17 cellular contexts compared by ENCODE assay signal in genomic region chr3:195455789-195456188, GRCh38. TPM values are rescaled to one million over a fixed set of nuclear protein-coding genes. Genes with fewer than 3 reads are reported as not detected.
DNase-seq lines count a peak whose midpoint lies in the region; ATAC-seq, FAIRE-seq and TF ChIP-seq lines count a peak whose summit lies in the region.
"Had no signal": no experiment of that assay in that cellular context is flagged by ENCODE, and none has a peak within 500 bp of the region (broad histone marks: within the 10 kb centered on the region; RNA-seq: fewer than 3 reads in every experiment).

No MANE protein-coding gene starts in this region.

- peaks cover 7 to 9% of the 10 kb centered on the region in 2 donors for H3K9me3 Mint-ChIP-seq in stimulated activated naive CD8-positive, alpha-beta T cell treated with anti-CD3 and anti-CD28 coated beads, Interleukin-15, amount 100 ng/mL, for 72 hours

- no peak for TF ChIP-seq RAD21 in K562 (CRISPR knock-in tag; conservative IDR thresholded peaks at IDR 0.05 in 1 of 2, IDR thresholded peaks at IDR 0.05 in 1 of 2)

- no peak overlapping the region for H3K27ac Mint-ChIP-seq in stimulated activated naive CD8-positive, alpha-beta T cell treated with anti-CD3 and anti-CD28 coated beads, Interleukin-15, amount 100 ng/mL, for 72 hours
- H3K27ac Mint-ChIP-seq: H9 had no signal

- H2AFZ ChIP-seq in K562 (ENCODE audit: low read depth, low read length) = peak overlapping the region; percentile 55

- no peak overlapping the region for H3K4me3 ChIP-seq in Panc1 (ENCODE audit: low read depth in 2 of 2, low read length in 2 of 2)
- no peak overlapping the region for H3K4me3 ChIP-seq in K562

- H3K4me1 ChIP-seq in Panc1 (ENCODE audit: control insufficient read depth, insufficient read depth, low read length) (no peaks in the 10 kb centered on the region), K562 (replicated peaks in 1 of 2; ENCODE audit: control insufficient read depth in 2 of 2, insufficient read depth in 2 of 2, low read length in 2 of 2) (peaks cover 12 to 35% of the 10 kb centered on the region in 2 experiments)
- H3K4me1 ChIP-seq: BE2C had no signal

- WGBS in K562 (ENCODE audit: insufficient coverage, low coverage, missing lambda C conversion rate) = 86% methylated on average over 7 of the region's 7 CpGs

- H4K20me1 ChIP-seq in K562 (replicated peaks; ENCODE audit: control insufficient read depth, insufficient read depth, low read length) = no peaks in the 10 kb centered on the region

- H3K27me3 Mint-ChIP-seq in stimulated activated naive CD8-positive, alpha-beta T cell treated with anti-CD3 and anti-CD28 coated beads, Interleukin-15, amount 100 ng/mL, for 72 hours = no peaks in the 10 kb centered on the region

- H3K9ac ChIP-seq in K562 (ENCODE audit: insufficient read depth in 1 of 2, low read depth in 2 of 2, low read length in 2 of 2) = no peak overlapping the region; a peak in 1 of 4 replicates

- no peak for TF ChIP-seq POLR2A in K562 (conservative IDR thresholded peaks at IDR 0.05)

- POLR2A ChIA-PET in Panc1 (lab: Charles Lee) = no interaction called here
- POLR2A ChIA-PET in K562 (lab: Yijun Ruan, JAX) = interaction anchor here (1.1 to 2.2 kb wide), 2 partner anchors 13 to 15 kb away, joined by 3 to 9 read pairs; partner anchors contain the start of gene ACAP2
- POLR2A ChIA-PET in RWPE1 (lab: Yijun Ruan, JAX; ENCODE audit: low non-redundant PET) = no interaction called here

- H3K9me1 ChIP-seq in K562 (ENCODE audit: control insufficient read depth, insufficient read depth, low read length) = no peaks in the 10 kb centered on the region

- H3K27me3 ChIP-seq in Panc1 (ENCODE audit: control insufficient read depth, insufficient read depth, low read length) (no peaks in the 10 kb centered on the region), K562 (ENCODE audit: control insufficient read depth in 2 of 2, insufficient read depth in 2 of 2, low read length in 2 of 2) (no peaks in the 10 kb centered on the region)
- H3K27me3 ChIP-seq: BE2C had no signal

- ATAC-seq in stimulated activated naive CD8-positive, alpha-beta T cell treated with anti-CD3 and anti-CD28 coated beads, Interleukin-15, amount 100 ng/mL, for 72 hours = peak; percentile 28
- no peak for ATAC-seq in stimulated activated naive CD8-positive, alpha-beta T cell treated with anti-CD3 and anti-CD28 coated beads, Interleukin-15, Interleukin-2, amounts not matched to agents 100 U/mL and 50 U/mL, for 24 hours
- ATAC-seq in Panc1 = 0 out of 2 replicates have a peak, but pooled peaks have one; percentile 27
- no peak for ATAC-seq in K562

- H3K4me1 Mint-ChIP-seq in stimulated activated naive CD8-positive, alpha-beta T cell treated with anti-CD3 and anti-CD28 coated beads, Interleukin-15, amount 100 ng/mL, for 72 hours = peaks cover 24% of the 10 kb centered on the region

- H3K79me2 ChIP-seq in K562 (ENCODE audit: control insufficient read depth, insufficient read depth, low read length) = no peaks in the 10 kb centered on the region

- CTCF ChIA-PET in Panc1 (lab: Charles Lee) = interaction anchor here (0.7 kb wide), 1 partner anchor 8 kb away, joined by 5 read pairs; no protein-coding TSS in a partner anchor
- CTCF ChIA-PET in K562 (lab: Yijun Ruan, JAX; ENCODE audit: low intra/inter-chr PET ratio) = no interaction called here
- CTCF ChIA-PET in RWPE1 (lab: Yijun Ruan, JAX) = no interaction called here

- H3K9me3 ChIP-seq in Panc1 (ENCODE audit: control insufficient read depth, insufficient read depth, low read depth, low read length) = no peaks in the 10 kb centered on the region
- H3K9me3 ChIP-seq in K562 (replicated peaks; ENCODE audit: control insufficient read depth, insufficient read depth, low read depth, low read length) = no peaks in the 10 kb centered on the region
- H3K9me3 ChIP-seq: BE2C had no signal

- intact Hi-C loops in Panc1 (cut with micrococcal nuclease; ENCODE audit: unreplicated experiment) = no loop called here
- intact Hi-C loops in K562 (cut with micrococcal nuclease) = loop anchor here (5.0 kb wide), 1 partner anchor 183 kb away; the partner anchor contains the start of gene XXYLT1

- in situ Hi-C loops in Panc1 (cut with HindIII; ENCODE audit: low pct_unique_long_range_greater_than_20kb, low sequenced_read_pairs) (no loop called here), K562 (cut with MboI) (no loop called here)

- no peak for DNase-seq in stimulated activated naive CD8-positive, alpha-beta T cell treated with anti-CD3 and anti-CD28 coated beads, Interleukin-15, amount 100 ng/mL, for 72 hours
- no peak for DNase-seq in stimulated activated naive CD8-positive, alpha-beta T cell treated with anti-CD3 and anti-CD28 coated beads, Interleukin-15, Interleukin-2, amounts not matched to agents 100 U/mL and 50 U/mL, for 24 hours
- DNase-seq in Panc1 (ENCODE audit: low read depth, low spot score) (no peak), K562 (ENCODE audit: extremely low read depth in 1 of 4, low spot score in 3 of 4) (no peak), NCI-H2227 (lab: John Stamatoyannopoulos, UW; ENCODE audit: unreplicated experiment) (no peak), RWPE1 (ENCODE audit: low spot score) (no peak), occipital lobe (lab: John Stamatoyannopoulos, UW) (no peak)
- DNase-seq: ACHN; BE2C; C1 segment of cervical spinal cord; Calu3; CD4-positive, alpha-beta memory T cell; DMS79 treated with DMSO at 0.1 percent for 48 hours; GF-D8; GOT3; H9 had no signal

- no peak for TF ChIP-seq EP300 in K562 (IDR thresholded peaks at IDR 0.05; ENCODE audit: low read length)

- H3K36me3 ChIP-seq in Panc1 (ENCODE audit: control insufficient read depth, insufficient read depth, low read length) = no peaks in the 10 kb centered on the region
- H3K36me3 ChIP-seq in K562 (ENCODE audit: control insufficient read depth, insufficient read depth, low read length) = no peaks in the 10 kb centered on the region
- H3K36me3 ChIP-seq: BE2C had no signal

- no peak overlapping the region for H3K4me3 Mint-ChIP-seq in stimulated activated naive CD8-positive, alpha-beta T cell treated with anti-CD3 and anti-CD28 coated beads, Interleukin-15, amount 100 ng/mL, for 72 hours
- H3K4me3 Mint-ChIP-seq: CD4-positive, alpha-beta memory T cell; H9 had no signal

- TF ChIP-seq CTCF in Panc1 (IDR thresholded peaks at IDR 0.05) (no peak), K562 (IDR thresholded peaks at IDR 0.05 in 2 of 3, conservative IDR thresholded peaks at IDR 0.05 in 1 of 3; ENCODE audit: insufficient read depth in 2 of 3, low read depth in 1 of 3, low read length in 3 of 3) (no peak), RWPE1 (conservative IDR thresholded peaks at IDR 0.05; ENCODE audit: low read depth) (no peak)

- H3K4me2 ChIP-seq in K562 (ENCODE audit: insufficient read depth, low read length) = no peak overlapping the region

- BruUV-seq in Panc1 (replicated peaks; lab: Mats Ljungman, UMichigan) (no TSS peak), K562 (replicated peaks; lab: Mats Ljungman, UMichigan) (no TSS peak)

- no peak for FAIRE-seq in K562 (lab: Jason Lieb, UNC)
- FAIRE-seq: A204.1 had no signal

- H3K27ac ChIP-seq in Panc1 (ENCODE audit: low read length) (no peak overlapping the region), K562 (ENCODE audit: extremely low read depth, low read depth, low read length) (no peak overlapping the region), RWPE1 (no peak overlapping the region)

TF ChIP-seq in K562, 482 proteins besides CTCF, POLR2A, EP300 and RAD21:
- TF ChIP-seq GTF2F1 (IDR thresholded peaks at IDR 0.05; ENCODE audit: low read depth, low read length) (no peak), NONO (IDR thresholded peaks at IDR 0.05; ENCODE audit: low read depth in 2 of 2, low read length in 1 of 2) (no peak), CBX5 (IDR thresholded peaks at IDR 0.05; ENCODE audit: borderline replicate concordance, low read depth) (no peak), KLF13 (tag; IDR thresholded peaks at IDR 0.05; ENCODE audit: borderline replicate concordance, low read depth) (no peak), NEUROD1 (IDR thresholded peaks at IDR 0.05; ENCODE audit: borderline replicate concordance, low read depth, low read length, partially characterized antibody) (no peak), ZC3H8 (IDR thresholded peaks at IDR 0.05) (no peak), ZNF217 (CRISPR knock-in tag; IDR thresholded peaks at IDR 0.05) (no peak), ZNF699 (CRISPR knock-in tag; IDR thresholded peaks at IDR 0.05; ENCODE audit: insufficient replicate concordance) (no peak)

RNA-seq across cellular contexts. Expression of gene ACAP2, which starts 13.0 kb away (rescaled TPM):
- total RNA-seq in Panc1 (2021; ENCODE audit: unreplicated experiment) (57.9 TPM), K562 (2014; rRNA removed) (29.4 and 36.9 TPM in 2 replicates), K562 (2014; rRNA removed; fragmentation: Illumina TruSeq; extraction: Trizol) (52.7 and 62.3 TPM in 2 replicates), K562 (2015; rRNA removed; fragmentation: Illumina TruSeq; extraction: Trizol) (44.8 and 50.7 TPM in 2 replicates), K562 (2021) (40.1 and 40.6 TPM in 2 replicates), occipital lobe (199 TPM)
- 14.3 TPM for polyA plus RNA-seq in Panc1 (2012; ENCODE audit: insufficient read length)
- total RNA-seq in K562 (2011; cell fraction: chromatin; rRNA removed; ENCODE audit: low replicate concordance) = 62.8 and 189 TPM in 2 replicates
- total RNA-seq in K562 (2011; cell fraction: nucleolus; rRNA removed) = 38.7 and 57.9 TPM in 2 replicates
- total RNA-seq in K562 (2011; cell fraction: nucleoplasm; rRNA removed) = 77.0 and 137 TPM in 2 replicates
- polyA plus RNA-seq in K562 (2011; rRNA removed) (25.0 and 34.4 TPM in 2 replicates), K562 (2014; fragmentation: Illumina TruSeq; extraction: Trizol) (24.3 and 27.5 TPM in 2 replicates), K562 (2014; fragmentation: Nextera tagmentation; extraction: Ambion mirVana) (10 to 100 TPM; 10.6 to 12.3 TPM), K562 (2014; rRNA removed) (16.8 and 18.1 TPM in 2 replicates)
- polyA plus RNA-seq in K562 (2011; cell fraction: cytosol; rRNA removed) = 6.8 and 12.6 TPM in 2 replicates
- 16.4 and 18.5 TPM in 2 replicates for polyA plus RNA-seq in K562 (2011; cell fraction: nucleus; rRNA removed)
- 16.3 and 25.4 TPM in 2 replicates for polyA plus RNA-seq in K562 (2012)
- 124 and 128 TPM in 2 replicates for polyA minus RNA-seq in K562 (2011; rRNA and poly(A)+ RNA removed)
- polyA minus RNA-seq in K562 (2011; cell fraction: cytosol; rRNA and poly(A)+ RNA removed) = 34.7 and 48.2 TPM in 2 replicates
- 53.2 and 81.9 TPM in 2 replicates for polyA minus RNA-seq in K562 (2011; cell fraction: nucleus; rRNA and poly(A)+ RNA removed)

Comparison
In these comparisons a context has a peak if more than half of its experiments do, and no peak if none do; other contexts are left out.
1. ATAC-seq: peak in stimulated activated naive CD8-positive, alpha-beta T cell treated with anti-CD3 and anti-CD28 coated beads, Interleukin-15, amount 100 ng/mL, for 72 hours (single experiment) and Panc1 (single experiment); none in stimulated activated naive CD8-positive, alpha-beta T cell treated with anti-CD3 and anti-CD28 coated beads, Interleukin-15, Interleukin-2, amounts not matched to agents 100 U/mL and 50 U/mL, for 24 hours (single experiment) and K562 (single experiment).